In the genomic region with DNA sequence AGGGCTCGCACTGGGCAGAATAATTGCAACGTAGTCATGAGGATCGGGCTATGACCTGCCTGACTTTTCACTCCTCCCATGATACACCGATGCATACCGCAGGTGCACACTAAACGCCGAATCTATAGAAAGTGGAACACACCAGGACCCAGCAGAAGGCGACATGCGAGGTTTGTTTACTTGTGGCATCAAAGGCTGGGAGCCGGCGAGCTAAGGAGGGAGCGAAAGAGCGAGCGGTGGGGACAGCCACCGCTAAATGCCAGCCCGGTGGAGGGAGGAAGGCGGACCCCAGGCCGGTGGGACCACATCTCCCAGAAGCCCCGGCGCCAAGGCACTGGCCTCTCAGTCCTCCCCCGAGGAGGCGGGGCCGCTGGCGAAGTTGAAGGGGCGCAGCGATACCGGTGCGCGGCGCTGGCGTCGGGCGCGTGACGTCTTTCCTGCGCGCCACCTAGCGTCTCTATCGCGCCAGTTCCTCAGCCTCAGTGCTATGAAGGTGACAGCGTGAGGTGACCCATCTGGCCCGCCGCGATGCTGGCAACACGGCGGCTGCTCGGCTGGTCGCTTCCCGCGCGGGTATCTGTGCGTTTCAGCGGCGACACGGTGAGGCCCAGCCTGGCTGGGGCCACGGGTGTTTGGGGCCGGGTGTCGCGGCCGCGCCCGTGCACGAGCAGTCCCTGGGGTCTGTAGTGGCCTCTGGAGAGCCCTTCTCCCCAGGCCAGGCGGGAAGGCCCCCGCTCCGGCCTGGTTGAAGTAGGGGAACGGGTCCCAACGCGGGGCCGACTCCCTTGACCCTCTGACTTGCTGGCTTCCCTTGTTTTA, we compare ENCODE assay signal across 8 cellular contexts. TPM values are rescaled to one million over a fixed set of nuclear protein-coding genes. Genes with fewer than 3 reads are reported as not detected.
DNase-seq lines count a peak whose midpoint lies in the region; ATAC-seq and TF ChIP-seq lines count a peak whose summit lies in the region.

TSS of gene NDUFV1 (plus strand) at position 460 of the 819 bp plus-strand sequence. CDS start at position 529, 69 bp downstream.

- TF ChIP-seq POLR2A in ovary (IDR thresholded peaks at IDR 0.05) (peak; percentile 51), thyroid gland (IDR thresholded peaks at IDR 0.05) (peak in 1 of 2 donors; percentile 73)

- peaks cover 5% of the 10 kb centered on the region for H3K27me3 Mint-ChIP-seq in activated naive CD8-positive, alpha-beta T cell

- peak within 1 kb of the TSS; percentile 94 for H3K4me3 Mint-ChIP-seq in activated naive CD8-positive, alpha-beta T cell

- peak; percentile 89 for ATAC-seq in HG02588 (IDR thresholded peaks at IDR 0.05; ENCODE audit: unreplicated experiment)

- intact Hi-C loops in ovary (cut with DNase I): no loop called here
- intact Hi-C loops in thyroid gland (cut with DNase I): no loop called here

- H3K9me3 ChIP-seq in ovary: no peaks in the 10 kb centered on the region
- no peaks in the 10 kb centered on the region for H3K9me3 ChIP-seq in thyroid gland

- peak within 1 kb of the TSS; percentile 54 to 67 for H3K27ac ChIP-seq in ovary
- peak within 1 kb of the TSS; percentile 45 to 88 (median 74) for H3K27ac ChIP-seq in thyroid gland

- peak within 1 kb of the TSS; percentile 90 for H3K4me3 ChIP-seq in ovary
- peak within 1 kb of the TSS; percentile 69 to 86 (median 71) for H3K4me3 ChIP-seq in thyroid gland (replicated peaks in 1 of 3)

- TF ChIP-seq CTCF in GM10266 (IDR thresholded peaks at IDR 0.05; ENCODE audit: control insufficient read depth, insufficient read depth, low read depth, missing control alignments) (peak; percentile 71), ovary (IDR thresholded peaks at IDR 0.05) (peak; percentile 55 to 94 (median 88)), thyroid gland (IDR thresholded peaks at IDR 0.05) (peak; percentile 40 to 87 (median 66))

- 0 to 1% (median 1%) methylated on average over 30 to 70 of the region's 70 CpGs for WGBS in ovary, 3 donors
- WGBS in thyroid gland, 2 donors: 0 to 1% methylated on average over 16 to 31 of the region's 70 CpGs

- peaks cover 18% of the 10 kb centered on the region for H3K4me1 Mint-ChIP-seq in activated naive CD8-positive, alpha-beta T cell (ENCODE audit: low read depth)

- TF ChIP-seq EP300 in ovary (IDR thresholded peaks at IDR 0.05): no peak

- no peaks in the 10 kb centered on the region for H3K36me3 Mint-ChIP-seq in activated naive CD8-positive, alpha-beta T cell

- H3K4me1 ChIP-seq in ovary (ENCODE audit: insufficient read depth): peaks cover 8% of the 10 kb centered on the region
- H3K4me1 ChIP-seq in thyroid gland: peaks cover 13 to 17% of the 10 kb centered on the region in 2 donors

- H3K27ac Mint-ChIP-seq in activated naive CD8-positive, alpha-beta T cell: peak within 1 kb of the TSS; percentile 88

- H3K9me3 Mint-ChIP-seq in activated naive CD8-positive, alpha-beta T cell (ENCODE audit: low read depth): no peaks in the 10 kb centered on the region

- DNase-seq in GM10266 (ENCODE audit: extremely low spot score) (peak; percentile 92), NCI-H1092 treated with DMSO at 0.1 percent for 48 hours (lab: John Stamatoyannopoulos, UW) (peak; percentile 97), SKM-1 (lab: John Stamatoyannopoulos, UW; ENCODE audit: unreplicated experiment) (peak; percentile 93), glomerular visceral epithelial cell (ENCODE audit: extremely low spot score) (peak; percentile 90), ovary (peak; percentile 96 to 98 (median 97)), thyroid gland (peak; percentile 98 to 99)

- H3K27me3 ChIP-seq in ovary: no peaks in the 10 kb centered on the region
- H3K27me3 ChIP-seq in thyroid gland: no peaks in the 10 kb centered on the region

- H3K36me3 ChIP-seq in ovary (no peaks in the 10 kb centered on the region), thyroid gland (peaks cover 11 to 23% of the 10 kb centered on the region in 2 donors)

RNA-seq across cellular contexts. Expression of gene NDUFV1, which starts in this region (rescaled TPM):
- total RNA-seq in ovary (100 to 1,000 TPM; 143 to 184 (median 169) TPM), thyroid gland (100 to 1,000 TPM; 323 to 401 (median 356) TPM)
- 100 to 1,000 TPM in 1 of 2 donors, 10 to 100 TPM in 1; 47.7 to 133 TPM for polyA plus RNA-seq in ovary

Comparison
In these comparisons a context has a peak if more than half of its experiments do, and no peak if none do; other contexts are left out.
1. Peak in every context shown above with its lines: DNase-seq, ATAC-seq, H3K4me3 ChIP-seq and H3K27ac ChIP-seq.